Comparison of ENCODE assay signal across 19 cellular contexts in genomic region chr19:41936961-41937360, GRCh38. TPM values are rescaled to one million over a fixed set of nuclear protein-coding genes. Genes with fewer than 3 reads are reported as not detected.
DNase-seq lines count a peak whose midpoint lies in the region; ATAC-seq and TF ChIP-seq lines count a peak whose summit lies in the region.
"Had no signal": no experiment of that assay in that cellular context is flagged by ENCODE, and none has a peak within 500 bp of the region (broad histone marks: within the 10 kb centered on the region; RNA-seq: fewer than 3 reads in every experiment).

No MANE protein-coding gene starts in this region.

- WGBS in psoas muscle, 3 donors, result 53 to 62% (median 54%) methylated on average over 9 to 15 of the region's 15 CpGs

- H3K4me3 ChIP-seq in psoas muscle, result no peak overlapping the region
- H3K4me3 ChIP-seq: breast epithelium, gastrocnemius medialis had no signal

- DNase-seq in activated naive CD4-positive, alpha-beta T cell treated with anti-CD3 and anti-CD28 coated beads, Interleukin-2, amount 10 ng/mL, durations not matched to agents 7 days and 5 days, result no peak
- DNase-seq in activated naive CD4-positive, alpha-beta T cell treated with Interleukin-2 at 50 U/mL for 16 hours, result no peak
- no peak for DNase-seq in RWPE1 (ENCODE audit: low spot score)
- DNase-seq in epithelial cell of prostate (ENCODE audit: low read depth, low spot score), result no peak
- DNase-seq in stimulated activated effector memory CD8-positive, alpha-beta T cell treated with anti-CD3 and anti-CD28 coated beads, Interleukin-12 subunit alpha, Interleukin-12 subunit beta, amount 100 ng/mL, for 72 hours (ENCODE audit: low spot score in 2 of 2), result no peak
- DNase-seq in NCI-H128 (lab: John Stamatoyannopoulos, UW; ENCODE audit: unreplicated experiment), result no peak
- no peak for DNase-seq in psoas muscle
- DNase-seq: ACHN; erythroblast; gastrocnemius medialis; kidney glomerular epithelial cell; mesendoderm; NCI-H2081; stimulated activated CD4-positive, alpha-beta T cell treated with anti-CD3 and anti-CD28 coated beads, Interleukin-4, amount 100 ng/mL, for 4 hours had no signal

- peaks cover 3 to 73% (median 37%) of the 10 kb centered on the region in 3 donors for H3K27me3 ChIP-seq in psoas muscle (ENCODE audit: insufficient read depth in 3 of 3, low read length in 2 of 3)

- peaks cover 2% of the 10 kb centered on the region for H3K36me3 Mint-ChIP-seq in activated naive CD4-positive, alpha-beta T cell treated with anti-CD3 and anti-CD28 coated beads, Interleukin-2, amount 10 ng/mL, durations not matched to agents 7 days and 5 days
- H3K36me3 Mint-ChIP-seq in stimulated activated effector memory CD8-positive, alpha-beta T cell treated with anti-CD3 and anti-CD28 coated beads, Interleukin-12 subunit alpha, Interleukin-12 subunit beta, amount 100 ng/mL, for 72 hours, result peaks cover 6% of the 10 kb centered on the region

- H3K4me3 Mint-ChIP-seq in activated naive CD4-positive, alpha-beta T cell treated with anti-CD3 and anti-CD28 coated beads, Interleukin-2, amount 10 ng/mL, durations not matched to agents 7 days and 5 days, result no peak overlapping the region
- peak overlapping the region; percentile 34 for H3K4me3 Mint-ChIP-seq in stimulated activated effector memory CD8-positive, alpha-beta T cell treated with anti-CD3 and anti-CD28 coated beads, Interleukin-12 subunit alpha, Interleukin-12 subunit beta, amount 100 ng/mL, for 72 hours

- TF ChIP-seq CTCF in RWPE1 (conservative IDR thresholded peaks at IDR 0.05; ENCODE audit: low read depth) (no peak), psoas muscle (IDR thresholded peaks at IDR 0.05) (no peak)

- H3K4me1 ChIP-seq in psoas muscle, result peaks cover 3% of the 10 kb centered on the region

- H3K4me1 Mint-ChIP-seq in activated naive CD4-positive, alpha-beta T cell treated with anti-CD3 and anti-CD28 coated beads, Interleukin-2, amount 10 ng/mL, durations not matched to agents 7 days and 5 days, result peaks cover 27% of the 10 kb centered on the region
- H3K4me1 Mint-ChIP-seq in stimulated activated effector memory CD8-positive, alpha-beta T cell treated with anti-CD3 and anti-CD28 coated beads, Interleukin-12 subunit alpha, Interleukin-12 subunit beta, amount 100 ng/mL, for 72 hours, result peaks cover 60% of the 10 kb centered on the region

- CTCF ChIA-PET in activated naive CD4-positive, alpha-beta T cell treated with anti-CD3 and anti-CD28 coated beads, Interleukin-2, amount 10 ng/mL, durations not matched to agents 7 days and 5 days (lab: Charles Lee), result interaction anchor here (1.1 to 1.8 kb wide), 3 partner anchors 9 to 64 kb away, joined by 3 to 7 read pairs (median 4); no protein-coding TSS in a partner anchor
- CTCF ChIA-PET in RWPE1 (lab: Yijun Ruan, JAX), result interaction anchor here (0.7 to 1.0 kb wide), 2 partner anchors 51 to 64 kb away, joined by 3 to 6 read pairs; no protein-coding TSS in a partner anchor

- H3K9me3 Mint-ChIP-seq in activated naive CD4-positive, alpha-beta T cell treated with anti-CD3 and anti-CD28 coated beads, Interleukin-2, amount 10 ng/mL, durations not matched to agents 7 days and 5 days, result no peaks in the 10 kb centered on the region
- H3K9me3 Mint-ChIP-seq in stimulated activated effector memory CD8-positive, alpha-beta T cell treated with anti-CD3 and anti-CD28 coated beads, Interleukin-12 subunit alpha, Interleukin-12 subunit beta, amount 100 ng/mL, for 72 hours, result no peaks in the 10 kb centered on the region
- H3K9me3 Mint-ChIP-seq: neural crest cell had no signal

- H3K9me3 ChIP-seq in psoas muscle, result no peaks in the 10 kb centered on the region
- H3K9me3 ChIP-seq: breast epithelium, gastrocnemius medialis had no signal

- intact Hi-C loops in psoas muscle (cut with DNase I), result no loop called here

- no peak for ATAC-seq in stimulated activated effector memory CD8-positive, alpha-beta T cell treated with anti-CD3 and anti-CD28 coated beads, Interleukin-12 subunit alpha, Interleukin-12 subunit beta, amount 100 ng/mL, for 72 hours
- ATAC-seq in psoas muscle (no peak), HG02981 (IDR thresholded peaks at IDR 0.05; ENCODE audit: unreplicated experiment) (no peak)
- ATAC-seq: gastrocnemius medialis had no signal

- POLR2A ChIA-PET in RWPE1 (lab: Yijun Ruan, JAX; ENCODE audit: low non-redundant PET), result no interaction called here

- no peaks in the 10 kb centered on the region for H3K36me3 ChIP-seq in psoas muscle (ENCODE audit: insufficient read depth in 1 of 2, low read depth in 1 of 2)
- H3K36me3 ChIP-seq: breast epithelium, gastrocnemius medialis had no signal

- peak overlapping the region; percentile 15 for H3K27ac Mint-ChIP-seq in activated naive CD4-positive, alpha-beta T cell treated with anti-CD3 and anti-CD28 coated beads, Interleukin-2, amount 10 ng/mL, durations not matched to agents 7 days and 5 days
- H3K27ac Mint-ChIP-seq in stimulated activated effector memory CD8-positive, alpha-beta T cell treated with anti-CD3 and anti-CD28 coated beads, Interleukin-12 subunit alpha, Interleukin-12 subunit beta, amount 100 ng/mL, for 72 hours, result peak overlapping the region; percentile 70

- peaks cover 89% of the 10 kb centered on the region for H3K27me3 Mint-ChIP-seq in activated naive CD4-positive, alpha-beta T cell treated with anti-CD3 and anti-CD28 coated beads, Interleukin-2, amount 10 ng/mL, durations not matched to agents 7 days and 5 days

- H3K27ac ChIP-seq in RWPE1 (0 out of 2 replicates have a peak overlapping the region, but pooled peaks have one; percentile 4), epithelial cell of prostate (peak overlapping the region; percentile 40), psoas muscle (no peak overlapping the region)
- H3K27ac ChIP-seq: breast epithelium, gastrocnemius medialis had no signal

RNA-seq across cellular contexts. Expression of gene ERFL, which starts 8.7 kb away (rescaled TPM):
- not detected for total RNA-seq in psoas muscle
- under 1 TPM in 1 of 3 donors, not detected in 2; 0.03 TPM for polyA plus RNA-seq in psoas muscle
- total RNA-seq: gastrocnemius medialis, NCI-H460, pulmonary artery endothelial cell had no signal

RNA-seq across cellular contexts. Expression of gene RABAC1, which starts 22.2 kb away (rescaled TPM):
- 10 to 100 TPM; 48.9 to 65.3 (median 55.9) TPM for total RNA-seq in psoas muscle
- 100 to 1,000 TPM in 2 of 3 donors, 10 to 100 TPM in 1; 97.6 to 131 (median 102) TPM for polyA plus RNA-seq in psoas muscle

RNA-seq across cellular contexts. Expression of gene ARHGEF1, which starts 54.0 kb away (rescaled TPM):
- 10 to 100 TPM; 15.8 to 22.2 (median 21.3) TPM for total RNA-seq in psoas muscle
- 10 to 100 TPM; 20.4 to 28.0 (median 20.7) TPM for polyA plus RNA-seq in psoas muscle

RNA-seq across cellular contexts. Expression of gene ATP1A3, which starts 57.1 kb away (rescaled TPM):
- under 1 TPM in 2 of 4 donors, not detected in 2; 0.15 to 0.24 TPM for total RNA-seq in psoas muscle
- polyA plus RNA-seq in psoas muscle, result under 1 TPM in 2 of 3 donors, not detected in 1; 0.12 to 0.17 TPM
- total RNA-seq: breast epithelium, gastrocnemius medialis had no signal

RNA-seq across cellular contexts. Expression of gene CD79A, which starts 59.9 kb away (rescaled TPM):
- total RNA-seq in psoas muscle, result 1 to 10 TPM in 2 of 4 donors, under 1 TPM in 2; 0.30 to 1.4 (median 0.91) TPM
- 1 to 10 TPM in 1 of 3 donors, under 1 TPM in 2; 0.30 to 1.3 (median 0.87) TPM for polyA plus RNA-seq in psoas muscle
- total RNA-seq: NCI-H460, pulmonary artery endothelial cell had no signal
